Comparison of ENCODE assay signal across 37 cellular contexts in genomic region chr1:194171596-194171995, GRCh38.
"Had no signal": no experiment of that assay in that cellular context is flagged by ENCODE, and none has a peak within 500 bp of the region (broad histone marks: within the 10 kb centered on the region; RNA-seq: fewer than 3 reads in every experiment).

No MANE protein-coding gene starts in this region.

- H3K27ac Mint-ChIP-seq: activated CD4-positive, alpha-beta memory T cell treated with anti-CD3 and anti-CD28 coated beads, Interleukin-2, amount 10 ng/mL, durations not matched to agents 7 days and 5 days; activated CD4-positive, alpha-beta T cell treated with anti-CD3 and anti-CD28 coated beads for 36 hours; activated CD4-positive, alpha-beta T cell treated with anti-CD3 and anti-CD28 coated beads, Interleukin-2, amount 10 ng/mL, durations not matched to agents 7 days and 5 days; activated CD8-positive, alpha-beta memory T cell treated with anti-CD3 and anti-CD28 coated beads, Interleukin-2, amount 10 ng/mL, durations not matched to agents 7 days and 5 days; activated CD8-positive, alpha-beta T cell treated with anti-CD3 and anti-CD28 coated beads, Interleukin-2, amount 10 ng/mL, durations not matched to agents 7 days and 5 days; activated naive CD4-positive, alpha-beta T cell treated with anti-CD3 and anti-CD28 coated beads, Interleukin-2, amount 10 ng/mL, durations not matched to agents 7 days and 5 days; activated naive CD4-positive, alpha-beta T cell treated with anti-CD3 and anti-CD28 coated beads, Interleukin-2, amount 50 U/mL, for 24 hours; activated naive CD8-positive, alpha-beta T cell; activated naive CD8-positive, alpha-beta T cell treated with anti-CD3 and anti-CD28 coated beads, Interleukin-2, amount 10 ng/mL, durations not matched to agents 7 days and 5 days; activated naive CD8-positive, alpha-beta T cell treated with anti-CD3 and anti-CD28 coated beads, Interleukin-2, amount 50 U/mL, for 24 hours; activated T-helper 2 cell treated with anti-CD3 and anti-CD28 coated beads, Interferon-gamma antibody, Interleukin-2, Interleukin-4, amounts not matched to agents 10 μg/mL and 5 μg/mL and 100 μg/mL, durations not matched to agents 14 hours and 24 hours and 36 hours; brain; T-helper 1 cell treated with Interleukin-12 subunit alpha and Interleukin-12 subunit beta and Interleukin-4 antibody, amounts not matched to agents 30 μg/mL and 1 μg/mL, for 36 hours; T-helper 2 cell treated with Interferon-gamma antibody and Interleukin-4, amounts not matched to agents 5 μg/mL and 100 μg/mL, for 36 hours had no signal

- H3K9me3 ChIP-seq: ascending aorta had no signal

- DNase-seq: activated CD4-positive, alpha-beta memory T cell treated with anti-CD3 and anti-CD28 coated beads, Interleukin-2, amount 10 ng/mL, durations not matched to agents 7 days and 5 days; activated CD4-positive, alpha-beta T cell treated with anti-CD3 and anti-CD28 coated beads for 1 hour; activated CD4-positive, alpha-beta T cell treated with anti-CD3 and anti-CD28 coated beads for 36 hours; activated CD4-positive, alpha-beta T cell treated with anti-CD3 and anti-CD28 coated beads for 48 hours; activated CD4-positive, alpha-beta T cell treated with anti-CD3 and anti-CD28 coated beads, Interleukin-2, amount 10 ng/mL, durations not matched to agents 7 days and 5 days; activated CD4-positive, alpha-beta T cell treated with anti-CD3 and anti-CD28 coated beads, Interleukin-2, amount 50 U/mL, for 48 hours; activated CD4-positive, CD25-positive, alpha-beta regulatory T cell; activated CD8-positive, alpha-beta memory T cell treated with anti-CD3 and anti-CD28 coated beads for 24 hours; activated CD8-positive, alpha-beta memory T cell treated with anti-CD3 and anti-CD28 coated beads, Interleukin-2, amount 10 ng/mL, durations not matched to agents 7 days and 5 days; activated CD8-positive, alpha-beta memory T cell treated with anti-CD3 and anti-CD28 coated beads, Interleukin-2, amount 50 U/mL, for 48 hours; activated CD8-positive, alpha-beta T cell treated with anti-CD3 and anti-CD28 coated beads, Interleukin-2, amount 10 ng/mL, durations not matched to agents 7 days and 5 days; activated effector memory CD4-positive, alpha-beta T cell treated with Interleukin-2 at 50 U/mL for 16 hours; activated gamma-delta T cell; activated naive CD4-positive, alpha-beta T cell treated with anti-CD3 and anti-CD28 coated beads, Interleukin-2, amount 10 ng/mL, durations not matched to agents 7 days and 5 days; activated naive CD4-positive, alpha-beta T cell treated with Interleukin-2 at 50 U/mL for 16 hours; activated naive CD8-positive, alpha-beta T cell treated with anti-CD3 and anti-CD28 coated beads, Interleukin-2, amount 10 ng/mL, durations not matched to agents 7 days and 5 days; activated naive CD8-positive, alpha-beta T cell treated with anti-CD3 and anti-CD28 coated beads, Interleukin-2, amount 50 U/mL, for 24 hours; activated T-cell treated with anti-CD3 and anti-CD28 coated beads, Interleukin-2, amount 50 U/mL, for 1 hour; activated T-cell treated with anti-CD3 and anti-CD28 coated beads, Interleukin-2, amount 50 U/mL, for 4 hours; amygdala; anterior cingulate cortex; caudate nucleus; cerebellar nuclear complex; T-helper 2 cell; T-helper 9 cell had no signal

- H3K27ac ChIP-seq: ascending aorta, cardiac muscle cell, VCaP had no signal

- H3K4me3 ChIP-seq: ascending aorta, cardiac muscle cell had no signal

- H3K4me3 Mint-ChIP-seq: activated CD4-positive, alpha-beta memory T cell treated with anti-CD3 and anti-CD28 coated beads, Interleukin-2, amount 10 ng/mL, durations not matched to agents 7 days and 5 days; activated CD4-positive, alpha-beta T cell treated with anti-CD3 and anti-CD28 coated beads for 36 hours; activated CD4-positive, alpha-beta T cell treated with anti-CD3 and anti-CD28 coated beads, Interleukin-2, amount 10 ng/mL, durations not matched to agents 7 days and 5 days; activated CD8-positive, alpha-beta memory T cell treated with anti-CD3 and anti-CD28 coated beads, Interleukin-2, amount 10 ng/mL, durations not matched to agents 7 days and 5 days; activated CD8-positive, alpha-beta T cell treated with anti-CD3 and anti-CD28 coated beads, Interleukin-2, amount 10 ng/mL, durations not matched to agents 7 days and 5 days; activated naive CD4-positive, alpha-beta T cell treated with anti-CD3 and anti-CD28 coated beads, Interleukin-2, amount 10 ng/mL, durations not matched to agents 7 days and 5 days; activated naive CD4-positive, alpha-beta T cell treated with anti-CD3 and anti-CD28 coated beads, Interleukin-2, amount 50 U/mL, for 24 hours; activated naive CD8-positive, alpha-beta T cell; activated naive CD8-positive, alpha-beta T cell treated with anti-CD3 and anti-CD28 coated beads, Interleukin-2, amount 10 ng/mL, durations not matched to agents 7 days and 5 days; activated naive CD8-positive, alpha-beta T cell treated with anti-CD3 and anti-CD28 coated beads, Interleukin-2, amount 50 U/mL, for 24 hours; activated T-cell treated with anti-CD3 and anti-CD28 coated beads, Interleukin-2, amount 50 U/mL, for 4 hours; brain; central memory CD8-positive, alpha-beta T cell; T-helper 1 cell treated with Interleukin-12 subunit alpha and Interleukin-12 subunit beta and Interleukin-4 antibody, amounts not matched to agents 30 μg/mL and 1 μg/mL, for 36 hours; T-helper 2 cell treated with Interferon-gamma antibody and Interleukin-4, amounts not matched to agents 5 μg/mL and 100 μg/mL, for 36 hours had no signal

- ATAC-seq: activated CD4-positive, alpha-beta T cell treated with anti-CD3 and anti-CD28 coated beads for 36 hours; activated CD4-positive, CD25-positive, alpha-beta regulatory T cell treated with anti-CD3 and anti-CD28 coated beads, Interleukin-2, amount 50 U/mL, for 24 hours; activated CD8-positive, alpha-beta memory T cell treated with anti-CD3 and anti-CD28 coated beads, Interleukin-2, amount 10 ng/mL, durations not matched to agents 7 days and 5 days; activated CD8-positive, alpha-beta T cell treated with anti-CD3 and anti-CD28 coated beads, Interleukin-2, amount 10 ng/mL, durations not matched to agents 7 days and 5 days; activated naive CD8-positive, alpha-beta T cell treated with anti-CD3 and anti-CD28 coated beads, Interleukin-2, amount 50 U/mL, for 24 hours; activated T-cell treated with anti-CD3 and anti-CD28 coated beads, Interleukin-2, amount 50 U/mL, for 4 hours had no signal

- H3K4me1 Mint-ChIP-seq: activated CD4-positive, alpha-beta memory T cell treated with anti-CD3 and anti-CD28 coated beads, Interleukin-2, amount 10 ng/mL, durations not matched to agents 7 days and 5 days; activated CD4-positive, alpha-beta T cell treated with anti-CD3 and anti-CD28 coated beads for 36 hours; activated CD4-positive, alpha-beta T cell treated with anti-CD3 and anti-CD28 coated beads, Interleukin-2, amount 10 ng/mL, durations not matched to agents 7 days and 5 days; activated CD8-positive, alpha-beta memory T cell treated with anti-CD3 and anti-CD28 coated beads, Interleukin-2, amount 10 ng/mL, durations not matched to agents 7 days and 5 days; activated naive CD4-positive, alpha-beta T cell treated with anti-CD3 and anti-CD28 coated beads, Interleukin-2, amount 10 ng/mL, durations not matched to agents 7 days and 5 days; activated naive CD4-positive, alpha-beta T cell treated with anti-CD3 and anti-CD28 coated beads, Interleukin-2, amount 50 U/mL, for 24 hours; activated naive CD8-positive, alpha-beta T cell treated with anti-CD3 and anti-CD28 coated beads, Interleukin-2, amount 10 ng/mL, durations not matched to agents 7 days and 5 days; activated naive CD8-positive, alpha-beta T cell treated with anti-CD3 and anti-CD28 coated beads, Interleukin-2, amount 50 U/mL, for 24 hours; brain; central memory CD8-positive, alpha-beta T cell had no signal

- H3K36me3 ChIP-seq: ascending aorta, cardiac muscle cell had no signal

- H3K9me3 Mint-ChIP-seq: activated naive CD4-positive, alpha-beta T cell treated with anti-CD3 and anti-CD28 coated beads, Interleukin-2, amount 50 U/mL, for 24 hours; activated T-helper 2 cell treated with anti-CD3 and anti-CD28 coated beads, Interferon-gamma antibody, Interleukin-2, Interleukin-4, amounts not matched to agents 10 μg/mL and 5 μg/mL and 100 μg/mL, durations not matched to agents 14 hours and 24 hours and 36 hours; central memory CD8-positive, alpha-beta T cell; T-helper 1 cell treated with Interleukin-12 subunit alpha and Interleukin-12 subunit beta and Interleukin-4 antibody, amounts not matched to agents 30 μg/mL and 1 μg/mL, for 36 hours; T-helper 2 cell treated with Interferon-gamma antibody and Interleukin-4, amounts not matched to agents 5 μg/mL and 100 μg/mL, for 36 hours had no signal

- H3K4me1 ChIP-seq: ascending aorta had no signal

- H3K27me3 Mint-ChIP-seq: activated CD4-positive, alpha-beta memory T cell treated with anti-CD3 and anti-CD28 coated beads, Interleukin-2, amount 10 ng/mL, durations not matched to agents 7 days and 5 days; activated CD4-positive, alpha-beta T cell treated with anti-CD3 and anti-CD28 coated beads for 36 hours; activated CD4-positive, alpha-beta T cell treated with anti-CD3 and anti-CD28 coated beads, Interleukin-2, amount 10 ng/mL, durations not matched to agents 7 days and 5 days; activated CD8-positive, alpha-beta memory T cell treated with anti-CD3 and anti-CD28 coated beads, Interleukin-2, amount 10 ng/mL, durations not matched to agents 7 days and 5 days; activated naive CD4-positive, alpha-beta T cell treated with anti-CD3 and anti-CD28 coated beads, Interleukin-2, amount 10 ng/mL, durations not matched to agents 7 days and 5 days; activated naive CD4-positive, alpha-beta T cell treated with anti-CD3 and anti-CD28 coated beads, Interleukin-2, amount 50 U/mL, for 24 hours; activated naive CD8-positive, alpha-beta T cell; activated naive CD8-positive, alpha-beta T cell treated with anti-CD3 and anti-CD28 coated beads, Interleukin-2, amount 10 ng/mL, durations not matched to agents 7 days and 5 days; activated naive CD8-positive, alpha-beta T cell treated with anti-CD3 and anti-CD28 coated beads, Interleukin-2, amount 50 U/mL, for 24 hours; central memory CD8-positive, alpha-beta T cell had no signal

- FAIRE-seq: bronchial epithelial cell had no signal

- H3K36me3 Mint-ChIP-seq: activated CD8-positive, alpha-beta memory T cell treated with anti-CD3 and anti-CD28 coated beads, Interleukin-2, amount 10 ng/mL, durations not matched to agents 7 days and 5 days; activated naive CD4-positive, alpha-beta T cell treated with anti-CD3 and anti-CD28 coated beads, Interleukin-2, amount 10 ng/mL, durations not matched to agents 7 days and 5 days; activated naive CD8-positive, alpha-beta T cell; activated naive CD8-positive, alpha-beta T cell treated with anti-CD3 and anti-CD28 coated beads, Interleukin-2, amount 10 ng/mL, durations not matched to agents 7 days and 5 days; brain had no signal

- H3K27me3 ChIP-seq: ascending aorta, cardiac muscle cell had no signal
